ENCODE assay signal across 14 cellular contexts in genomic region chr1:94528271-94528670, GRCh38. TPM values are rescaled to one million over a fixed set of nuclear protein-coding genes. Genes with fewer than 3 reads are reported as not detected.
DNase-seq lines count a peak whose midpoint lies in the region; ATAC-seq and TF ChIP-seq lines count a peak whose summit lies in the region.
"Had no signal": no experiment of that assay in that cellular context is flagged by ENCODE, and none has a peak within 500 bp of the region (broad histone marks: within the 10 kb centered on the region; RNA-seq: fewer than 3 reads in every experiment).

No MANE protein-coding gene starts in this region.

- peaks cover 0 to 34% of the 10 kb centered on the region in 2 experiments; a peak in 2 of 3 replicates for H3K36me3 ChIP-seq in HEK293 (ENCODE audit: control insufficient read depth in 2 of 2, insufficient read depth in 1 of 2, low read length in 2 of 2)
- peaks cover 0 to 45% of the 10 kb centered on the region in 2 donors for H3K36me3 ChIP-seq in left lung
- H3K36me3 ChIP-seq in suprapubic skin, result no peaks in the 10 kb centered on the region

- H3K27ac ChIP-seq in HEK293 (ENCODE audit: extremely low read depth, low read depth, low read length), result no peak overlapping the region
- H3K27ac ChIP-seq in VCaP, result peak overlapping the region; percentile 50
- H3K27ac ChIP-seq in left lung, result no peak overlapping the region
- no peak overlapping the region for H3K27ac ChIP-seq in suprapubic skin

- DNase-seq in DMS 273 treated with DMSO at 0.1 percent for 48 hours (lab: John Stamatoyannopoulos, UW) (peak; percentile 29), left lung (no peak), suprapubic skin (ENCODE audit: low spot score in 2 of 2) (no peak)
- no peak for DNase-seq in effector CD8-positive, alpha-beta T cell (lab: John Stamatoyannopoulos, UW)
- DNase-seq: activated naive CD8-positive, alpha-beta T cell treated with anti-CD3 and anti-CD28 coated beads for 36 hours; DMS79; head of caudate nucleus; left colon; naive B cell; posterior cingulate gyrus had no signal

- no peak overlapping the region for H3K4me3 ChIP-seq in HEK293 (ENCODE audit: low read depth, low read length)
- H3K4me3 ChIP-seq in left lung, result no peak overlapping the region
- no peak overlapping the region for H3K4me3 ChIP-seq in suprapubic skin
- H3K4me3 ChIP-seq: GM12878 had no signal

- TF ChIP-seq CTCF in HEK293 (tag by site-specific recombination; IDR thresholded peaks at IDR 0.05), result no peak
- TF ChIP-seq CTCF in VCaP (conservative IDR thresholded peaks at IDR 0.05), result no peak
- no peak for TF ChIP-seq CTCF in left lung (IDR thresholded peaks at IDR 0.05)
- TF ChIP-seq CTCF in suprapubic skin (IDR thresholded peaks at IDR 0.05), result no peak

- ATAC-seq in left lung (peak; percentile 10), HG02588 (IDR thresholded peaks at IDR 0.05; ENCODE audit: unreplicated experiment) (no peak)
- ATAC-seq: GM12878 had no signal

- H3K4me1 ChIP-seq in HEK293 (ENCODE audit: control insufficient read depth, insufficient read depth, low read length) (no peaks in the 10 kb centered on the region), left lung (peaks cover 0 to 4% of the 10 kb centered on the region in 2 donors), suprapubic skin (peaks cover 12% of the 10 kb centered on the region)

- no peak for TF ChIP-seq POLR2A in suprapubic skin (IDR thresholded peaks at IDR 0.05)

- intact Hi-C loops in left lung (cut with DNase I), result loop anchor here in 1 of 2 donors (10.0 kb wide), 1 partner anchor 277 kb away; no protein-coding TSS in a partner anchor

- no peak for TF ChIP-seq EP300 in suprapubic skin (IDR thresholded peaks at IDR 0.05)

- WGBS in suprapubic skin, result 60% methylated on average over 1 of the region's 1 CpG

- H3K27me3 ChIP-seq in left lung (no peaks in the 10 kb centered on the region), suprapubic skin (no peaks in the 10 kb centered on the region)

- POLR2A ChIA-PET in HEK293 (lab: Yijun Ruan, JAX), result interaction anchor here (0.6 to 0.9 kb wide), 2 partner anchors 11 to 32 kb away, joined by 3 read pairs; no protein-coding TSS in a partner anchor

- CTCF ChIA-PET in HEK293 (lab: Yijun Ruan, JAX), result interaction anchor here (0.8 to 6.5 kb wide), 7 partner anchors 15 to 515 kb away, joined by 3 to 48 read pairs (median 6); no protein-coding TSS in a partner anchor

- H3K9me3 ChIP-seq in HEK293 (ENCODE audit: control insufficient read depth, insufficient read depth, low read depth, low read length) (no peaks in the 10 kb centered on the region), left lung (no peaks in the 10 kb centered on the region), suprapubic skin (no peaks in the 10 kb centered on the region)

TF ChIP-seq in HEK293, 187 proteins besides CTCF, POLR2A, EP300 and RAD21:
- TF ChIP-seq EGR2 (tag by site-specific recombination; IDR thresholded peaks at IDR 0.05; ENCODE audit: low read depth) (peak; percentile 50), ZBTB44 (tag by site-specific recombination; IDR thresholded peaks at IDR 0.05) (no peak), GLI2 (tag by site-specific recombination; IDR thresholded peaks at IDR 0.05; ENCODE audit: borderline replicate concordance, low read depth) (no peak), ZFHX2 (tag by site-specific recombination; conservative IDR thresholded peaks at IDR 0.05) (peak; percentile 24; the same call in 1 of the 2 replicates), ZNF354C (tag by site-specific recombination; IDR thresholded peaks at IDR 0.05; ENCODE audit: borderline replicate concordance, low read depth) (no peak)

RNA-seq across cellular contexts. Expression of gene F3, which starts 13.3 kb away (rescaled TPM):
- total RNA-seq in left lung (100 to 1,000 TPM in 1 of 2 donors, 10 to 100 TPM in 1; 64.0 to 191 TPM), suprapubic skin (100 to 1,000 TPM in 2 of 4 donors, 10 to 100 TPM in 2; 36.5 to 110 (median 84.0) TPM)
